In the genomic region with DNA sequence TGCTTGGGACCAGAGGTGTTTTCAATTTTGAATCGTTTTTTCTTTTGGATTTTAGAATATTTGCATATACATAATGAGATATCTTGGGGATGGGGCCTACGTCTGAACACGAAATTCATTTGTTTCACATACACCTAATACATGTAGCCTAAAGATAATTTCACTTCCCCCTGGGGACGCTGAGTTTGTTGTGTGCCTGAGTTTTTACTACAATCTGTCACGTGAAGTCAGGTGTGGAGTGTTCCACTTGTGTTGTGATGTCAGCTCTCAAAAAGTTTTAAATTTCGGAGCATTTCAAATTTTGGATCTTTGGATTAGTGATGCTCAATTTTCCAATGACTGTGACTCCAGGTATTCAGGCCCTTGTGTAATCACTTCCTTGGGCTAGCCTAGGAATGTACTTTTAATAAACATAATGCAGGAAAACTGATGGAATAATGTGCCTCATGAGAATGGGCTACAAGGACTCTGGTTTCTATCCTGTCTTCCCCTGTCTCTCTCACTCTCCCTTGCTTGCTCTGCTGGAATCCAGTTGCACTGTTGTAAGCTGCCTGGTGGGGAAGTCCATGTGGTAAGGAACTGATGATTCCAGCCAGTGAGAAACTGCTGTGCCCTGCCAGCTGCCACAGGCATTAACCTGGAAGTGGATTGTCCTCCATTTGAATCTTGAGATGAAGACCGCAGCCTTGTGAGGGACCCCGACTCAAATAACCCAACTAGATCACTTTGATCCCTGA, we compare ENCODE assay signal across 28 cellular contexts.
DNase-seq lines count a peak whose midpoint lies in the region; ATAC-seq and TF ChIP-seq lines count a peak whose summit lies in the region.
"Had no signal": no experiment of that assay in that cellular context is flagged by ENCODE, and none has a peak within 500 bp of the region (broad histone marks: within the 10 kb centered on the region; RNA-seq: fewer than 3 reads in every experiment).

No MANE protein-coding gene starts in this region.

- H3K27me3 ChIP-seq in mammary epithelial cell (ENCODE audit: insufficient read depth, low read length) (no peaks in the 10 kb centered on the region), neuronal stem cell (ENCODE audit: control insufficient read depth in 3 of 3, insufficient read depth in 3 of 3, low read depth in 1 of 3, low read length in 3 of 3) (no peaks in the 10 kb centered on the region)
- H3K27me3 ChIP-seq: body of pancreas, gastrocnemius medialis, hepatocyte, testis had no signal

- H3K4me3 ChIP-seq in GM12865 (ENCODE audit: low read depth, low read length) = no peak overlapping the region
- no peak overlapping the region for H3K4me3 ChIP-seq in mammary epithelial cell (replicated peaks in 1 of 3; ENCODE audit: insufficient read depth in 1 of 3, low read depth in 2 of 3, low read length in 3 of 3)
- H3K4me3 ChIP-seq in neuronal stem cell (ENCODE audit: low read length in 2 of 2) = no peak overlapping the region
- H3K4me3 ChIP-seq: body of pancreas, gastrocnemius medialis, hepatocyte, MG63, smooth muscle cell, testis had no signal

- no peak overlapping the region for H4K91ac ChIP-seq in neuronal stem cell (ENCODE audit: low read depth, low read length, poor library complexity)

- peak; percentile 38 for DNase-seq in GM12865 (ENCODE audit: low read depth)
- DNase-seq in mammary epithelial cell = peak; percentile 33
- DNase-seq in neuronal stem cell (ENCODE audit: low spot score) = no peak
- no peak for DNase-seq in GM03348 (ENCODE audit: low spot score)
- DNase-seq in central memory CD4-positive, alpha-beta T cell = no peak
- DNase-seq: activated CD4-positive, alpha-beta T cell treated with anti-CD3 and anti-CD28 coated beads, Interleukin-2, amount 50 U/mL, for 48 hours; activated CD4-positive, CD25-positive, alpha-beta regulatory T cell treated with anti-CD3 and anti-CD28 coated beads, Interleukin-2, amount 50 U/mL, for 72 hours; activated CD8-positive, alpha-beta memory T cell treated with anti-CD3 and anti-CD28 coated beads, Interleukin-2, amount 50 U/mL, for 48 hours; activated naive CD4-positive, alpha-beta T cell treated with Interleukin-2 at 50 U/mL for 16 hours; body of pancreas; CD8-positive, alpha-beta memory T cell; cerebellar nuclear complex; gastrocnemius medialis; left cardiac atrium; MG63; NCI-H1105 treated with DMSO at 0.1 percent for 48 hours; NCI-H187 treated with DMSO at 0.1 percent for 48 hours; NCI-H524; SHP77 treated with DMSO at 0.1 percent for 48 hours; stimulated activated CD4-positive, alpha-beta T cell treated with anti-CD3 and anti-CD28 coated beads, Interleukin-2, amount 100 ng/mL, for 24 hours; stimulated activated naive CD8-positive, alpha-beta T cell treated with anti-CD3 and anti-CD28 coated beads, Interleukin-15, Interleukin-2, amounts not matched to agents 100 U/mL and 50 U/mL, for 24 hours; testis had no signal

- peaks cover 9% of the 10 kb centered on the region for H3K9me3 ChIP-seq in KOPT-K1 (ENCODE audit: insufficient read depth, low read length, poor library complexity, severe bottlenecking)
- no peaks in the 10 kb centered on the region for H3K9me3 ChIP-seq in mammary epithelial cell (replicated peaks; ENCODE audit: insufficient read depth, low read length)
- H3K9me3 ChIP-seq in neuronal stem cell (replicated peaks in 1 of 2; ENCODE audit: control insufficient read depth in 2 of 2, insufficient read depth in 1 of 2, low read depth in 1 of 2, low read length in 2 of 2) = peaks cover 0 to 1% of the 10 kb centered on the region in 2 donors
- H3K9me3 ChIP-seq: body of pancreas, gastrocnemius medialis, MG63, testis had no signal

- in situ Hi-C loops in mammary epithelial cell (cut with MboI; ENCODE audit: low sequenced_read_pairs in 2 of 2) = no loop called here

- 85% methylated on average over 8 of the region's 8 CpGs for WGBS in mammary epithelial cell (ENCODE audit: low coverage, missing lambda C conversion rate)
- WGBS in neuronal stem cell (ENCODE audit: extremely low coverage in 2 of 2, insufficient read length in 2 of 2, insufficient replicate concordance in 1 of 2), 2 donors = no CpG with 5 or more reads among the region's 8 CpGs

- H4K20me1 ChIP-seq in mammary epithelial cell (ENCODE audit: insufficient read depth, low read length) = no peaks in the 10 kb centered on the region

- H2BK5ac ChIP-seq in neuronal stem cell (ENCODE audit: low read length) = no peak overlapping the region

- no peak overlapping the region for H4K8ac ChIP-seq in neuronal stem cell (ENCODE audit: low read depth, low read length)

- ATAC-seq in HG02623 (IDR thresholded peaks at IDR 0.05; ENCODE audit: unreplicated experiment) = no peak
- ATAC-seq: body of pancreas; gastrocnemius medialis; HCT116; left cardiac atrium; stimulated activated naive CD8-positive, alpha-beta T cell treated with anti-CD3 and anti-CD28 coated beads, Interleukin-15, Interleukin-2, amounts not matched to agents 100 U/mL and 50 U/mL, for 24 hours had no signal

- H3K4ac ChIP-seq in neuronal stem cell (ENCODE audit: low read length) = no peak overlapping the region

- H3K23ac ChIP-seq in neuronal stem cell (ENCODE audit: low read depth, low read length, poor library complexity) = no peak overlapping the region

- no TSS peak for BruUV-seq in mammary epithelial cell (replicated peaks; lab: Mats Ljungman, UMichigan)

- intact Hi-C loops in mammary epithelial cell (cut with micrococcal nuclease) = loop anchor here (5.0 to 10.0 kb wide), 3 partner anchors 138 to 193 kb away; no protein-coding TSS in a partner anchor

- H3K14ac ChIP-seq in neuronal stem cell (ENCODE audit: low read length) = no peak overlapping the region

- H3K9ac ChIP-seq in mammary epithelial cell (ENCODE audit: insufficient read depth, low read length) = no peak overlapping the region
- H3K9ac ChIP-seq in neuronal stem cell (ENCODE audit: low read depth, low read length, poor library complexity) = no peak overlapping the region
- H3K9ac ChIP-seq: parathyroid adenoma had no signal

- no peak overlapping the region for H2BK15ac ChIP-seq in neuronal stem cell (ENCODE audit: low read length)

- no peak overlapping the region for H3K4me2 ChIP-seq in mammary epithelial cell (ENCODE audit: insufficient read depth, low read depth, low read length)
- H3K4me2 ChIP-seq in neuronal stem cell (ENCODE audit: insufficient read depth, low read length, poor library complexity, severe bottlenecking) = no peak overlapping the region
- H3K4me2 ChIP-seq: hepatocyte, smooth muscle cell had no signal

- H3K18ac ChIP-seq in neuronal stem cell (ENCODE audit: low read length) = peak overlapping the region; percentile 6

- TF ChIP-seq CTCF in GM12865 (IDR thresholded peaks at IDR 0.05; ENCODE audit: insufficient read depth, low read depth, low read length, missing control alignments) = no peak
- TF ChIP-seq CTCF in mammary epithelial cell (conservative IDR thresholded peaks at IDR 0.05 in 1 of 2, IDR thresholded peaks at IDR 0.05 in 1 of 2; ENCODE audit: extremely low read depth in 1 of 2, insufficient read depth in 1 of 2, low read depth in 1 of 2, low read length in 2 of 2) = no peak

- peak overlapping the region; percentile 57 for H3K27ac ChIP-seq in KOPT-K1 (ENCODE audit: low read depth, low read length, poor library complexity, severe bottlenecking)
- no peak overlapping the region for H3K27ac ChIP-seq in mammary epithelial cell (ENCODE audit: insufficient read depth, low read depth, low read length)
- no peak overlapping the region for H3K27ac ChIP-seq in neuronal stem cell (replicated peaks; ENCODE audit: low read length)
- H3K27ac ChIP-seq: body of pancreas, gastrocnemius medialis, hepatocyte, parathyroid adenoma, testis had no signal

- H2AK5ac ChIP-seq in neuronal stem cell (ENCODE audit: low read depth, low read length) = no peak overlapping the region

- dilution Hi-C loops in mammary epithelial cell (cut with HindIII; ENCODE audit: low sequenced_read_pairs) = no loop called here

- no peaks in the 10 kb centered on the region for H3K79me2 ChIP-seq in mammary epithelial cell (ENCODE audit: insufficient read depth, low read length)
- H3K79me2 ChIP-seq: hepatocyte, parathyroid adenoma had no signal

- CTCF ChIA-PET in mammary epithelial cell (lab: Charles Lee; ENCODE audit: low non-redundant PET) = no interaction called here

- H3K4me1 ChIP-seq in mammary epithelial cell (ENCODE audit: insufficient read depth, low read length) (peaks cover 37% of the 10 kb centered on the region), neuronal stem cell (ENCODE audit: control insufficient read depth in 2 of 2, insufficient read depth in 1 of 2, low read depth in 1 of 2, low read length in 2 of 2) (no peaks in the 10 kb centered on the region)
- H3K4me1 ChIP-seq: body of pancreas, gastrocnemius medialis, parathyroid adenoma, testis had no signal

- H2AFZ ChIP-seq in mammary epithelial cell (ENCODE audit: low read depth, low read length) (no peak overlapping the region), neuronal stem cell (ENCODE audit: low read length) (no peak overlapping the region)
- H2AFZ ChIP-seq: hepatocyte, parathyroid adenoma had no signal

- H2BK12ac ChIP-seq in neuronal stem cell (ENCODE audit: low read length) = no peak overlapping the region

- H2BK120ac ChIP-seq in neuronal stem cell (ENCODE audit: low read depth, low read length) = no peak overlapping the region

- H3K36me3 ChIP-seq in KOPT-K1 (ENCODE audit: insufficient read depth, low read length) (no peaks in the 10 kb centered on the region), mammary epithelial cell (ENCODE audit: insufficient read depth, low read length) (no peaks in the 10 kb centered on the region), neuronal stem cell (replicated peaks in 1 of 2; ENCODE audit: control insufficient read depth in 2 of 2, insufficient read depth in 2 of 2, low read length in 2 of 2) (no peaks in the 10 kb centered on the region)
- H3K36me3 ChIP-seq: gastrocnemius medialis, MG63 had no signal

- no peaks in the 10 kb centered on the region for H3K79me1 ChIP-seq in neuronal stem cell (ENCODE audit: low read depth, low read length)

Comparison
In these comparisons a context has a peak if more than half of its experiments do, and no peak if none do; other contexts are left out.
1. DNase-seq: peak in GM12865 (single experiment) and mammary epithelial cell (single experiment); none in neuronal stem cell (single experiment), GM03348 (single experiment) and central memory CD4-positive, alpha-beta T cell (single experiment).